16 cellular contexts compared by ENCODE assay signal in genomic region chr10:93515963-93516450, GRCh38. TPM values are rescaled to one million over a fixed set of nuclear protein-coding genes. Genes with fewer than 3 reads are reported as not detected.
DNase-seq lines count a peak whose midpoint lies in the region; TF ChIP-seq lines count a peak whose summit lies in the region.
"Had no signal": no experiment of that assay in that cellular context is flagged by ENCODE, and none has a peak within 500 bp of the region (broad histone marks: within the 10 kb centered on the region; RNA-seq: fewer than 3 reads in every experiment).

No MANE protein-coding gene starts in this region.

- H3K4me3 ChIP-seq in AG10803 (ENCODE audit: low read length) (no peak overlapping the region), osteoblast (ENCODE audit: insufficient read depth, low read length) (no peak overlapping the region), uterus (no peak overlapping the region)
- H3K4me3 ChIP-seq: colonic mucosa had no signal

- peak overlapping the region; percentile 24 for H2AFZ ChIP-seq in osteoblast (ENCODE audit: low read length)

- H3K4me1 ChIP-seq in osteoblast (ENCODE audit: insufficient read depth, low read length) (peaks cover 34% of the 10 kb centered on the region), uterus (no peaks in the 10 kb centered on the region)
- H3K4me1 ChIP-seq: colonic mucosa had no signal

- no peaks in the 10 kb centered on the region for H3K9me3 ChIP-seq in osteoblast (ENCODE audit: low read depth, low read length)
- no peaks in the 10 kb centered on the region for H3K9me3 ChIP-seq in uterus
- H3K9me3 ChIP-seq: colonic mucosa had no signal

- H3K79me2 ChIP-seq in osteoblast (ENCODE audit: insufficient read depth, low read length): no peaks in the 10 kb centered on the region

- no peak for TF ChIP-seq POLR2A in uterus (IDR thresholded peaks at IDR 0.05)

- intact Hi-C loops in uterus (cut with DNase I; ENCODE audit: low total_unique reads): no loop called here

- no peak for TF ChIP-seq CTCF in AG10803 (conservative IDR thresholded peaks at IDR 0.05; ENCODE audit: low read length)
- no peak for TF ChIP-seq CTCF in osteoblast (IDR thresholded peaks at IDR 0.05; ENCODE audit: extremely low read depth, low read depth, low read length)
- TF ChIP-seq CTCF in uterus (IDR thresholded peaks at IDR 0.05): no peak

- H3K4me2 ChIP-seq in osteoblast (ENCODE audit: insufficient read depth, low read length): peak overlapping the region; percentile 57

- no peaks in the 10 kb centered on the region for H4K20me1 ChIP-seq in osteoblast (ENCODE audit: insufficient read depth, low read length)

- H3K27me3 ChIP-seq in osteoblast (ENCODE audit: insufficient read depth, low read length) (no peaks in the 10 kb centered on the region), uterus (no peaks in the 10 kb centered on the region)
- H3K27me3 ChIP-seq: colonic mucosa had no signal

- in situ Hi-C loops in G401 (cut with HindIII; ENCODE audit: low sequenced_read_pairs): no loop called here

- DNase-seq in AG10803 (ENCODE audit: low read depth): peak; percentile 6
- peak; percentile 34 for DNase-seq in SKM-1 treated with dmso at 0.1 percent for 144 hours (lab: John Stamatoyannopoulos, UW; ENCODE audit: unreplicated experiment)
- DNase-seq in fibroblast of gingiva (ENCODE audit: low read depth): peak; percentile 68
- DNase-seq in osteoblast (ENCODE audit: insufficient read length, low spot score, missing footprints): no peak
- DNase-seq in G401 (ENCODE audit: low spot score): no peak
- no peak for DNase-seq in uterus
- no peak for DNase-seq in NCI-H446 (lab: John Stamatoyannopoulos, UW)
- DNase-seq in NCI-H2227 (lab: John Stamatoyannopoulos, UW; ENCODE audit: unreplicated experiment): no peak
- DNase-seq: colonic mucosa; HFFc6; NCI-H1694; nephron progenitor cell; stimulated activated naive CD4-positive, alpha-beta T cell treated with Interleukin-2 at 50 U/mL for 16 hours had no signal

- H3K36me3 ChIP-seq in osteoblast (ENCODE audit: insufficient read depth, low read length) (peaks cover 23% of the 10 kb centered on the region), uterus (no peaks in the 10 kb centered on the region)
- H3K36me3 ChIP-seq: colonic mucosa had no signal

- peak overlapping the region; percentile 83 for H3K27ac ChIP-seq in osteoblast (ENCODE audit: low read depth, low read length)
- H3K27ac ChIP-seq in uterus: no peak overlapping the region
- H3K27ac ChIP-seq: colonic mucosa had no signal

RNA-seq across cellular contexts. Expression of gene CEP55, which starts 19.6 kb away (rescaled TPM):
- total RNA-seq in osteoblast (4.7 TPM in 2 replicates), uterus (10 to 100 TPM in 1 of 4 donors, under 1 TPM in 1, not detected in 2; under 0.01 to 13.8 TPM)
- total RNA-seq in G401 (2014; rRNA removed; shearing (Covaris generic)): 52.9 and 58.9 TPM in 2 replicates

RNA-seq across cellular contexts. Expression of gene MYOF, which starts 33.9 kb away (rescaled TPM):
- total RNA-seq in osteoblast (352 and 379 TPM in 2 replicates), uterus (100 to 1,000 TPM in 2 of 4 donors, 10 to 100 TPM in 2; 41.2 to 114 (median 86.9) TPM)
- 71.6 and 72.7 TPM in 2 replicates for total RNA-seq in G401 (2014; rRNA removed; shearing (Covaris generic))

RNA-seq across cellular contexts. Expression of gene FFAR4, which starts 50.5 kb away (rescaled TPM):
- not detected in 2 replicates for total RNA-seq in osteoblast
- not detected in 2 replicates for total RNA-seq in G401 (2014; rRNA removed; shearing (Covaris generic))
- not detected for total RNA-seq in uterus
- total RNA-seq: activated CD8-positive, alpha-beta memory T cell treated with anti-CD3 and anti-CD28 coated beads for 36 hours; endothelial cell of umbilical vein; HFFc6; renal cortical epithelial cell had no signal

Comparison
In these comparisons a context has a peak if more than half of its experiments do, and no peak if none do; other contexts are left out.
1. DNase-seq: peak in AG10803 (single experiment), SKM-1 treated with dmso at 0.1 percent for 144 hours (single experiment) and fibroblast of gingiva (single experiment); none in osteoblast (single experiment), G401 (single experiment), uterus (0 of 2), NCI-H446 (0 of 2) and NCI-H2227 (single experiment).